Comparison of ENCODE assay signal across 10 cellular contexts in the genomic region with DNA sequence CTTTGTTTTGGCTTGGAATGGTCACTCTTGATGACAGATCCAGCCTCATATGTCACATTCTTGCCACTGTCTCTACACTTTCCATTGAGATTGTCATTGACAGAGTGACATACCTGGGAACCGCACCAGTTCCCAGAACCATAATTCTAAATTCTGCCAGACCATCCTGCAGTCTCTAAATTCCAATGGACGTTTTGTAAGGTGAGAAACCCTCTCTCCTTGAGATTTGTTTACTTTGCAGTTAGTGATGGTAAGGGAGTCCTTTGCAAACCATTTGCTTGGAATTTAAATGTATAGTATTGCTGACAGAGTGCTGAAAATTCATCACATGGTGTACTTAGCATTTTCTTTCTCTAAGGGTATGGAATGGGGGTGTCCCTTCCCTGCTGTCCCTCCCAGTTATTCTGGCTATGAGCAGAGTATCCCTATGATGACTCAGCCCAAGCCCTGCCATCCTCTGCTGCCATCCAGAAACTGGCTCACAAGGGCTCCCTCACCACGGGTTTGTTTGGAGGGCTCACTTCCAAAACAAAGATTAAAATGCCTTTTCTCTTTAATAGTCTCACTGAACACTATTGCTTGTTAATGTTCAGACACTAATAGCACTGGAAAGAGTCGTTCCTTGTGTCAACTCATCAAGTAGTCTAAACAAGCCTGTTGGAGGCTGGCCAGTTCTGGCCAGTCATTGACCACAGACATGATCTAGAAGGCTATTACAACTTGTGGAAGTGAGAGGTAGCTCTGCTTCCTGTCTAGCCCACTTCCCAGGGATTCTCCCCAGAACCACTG.
DNase-seq lines count a peak whose midpoint lies in the region; ATAC-seq, FAIRE-seq and TF ChIP-seq lines count a peak whose summit lies in the region.
"Had no signal": no experiment of that assay in that cellular context is flagged by ENCODE, and none has a peak within 500 bp of the region (broad histone marks: within the 10 kb centered on the region; RNA-seq: fewer than 3 reads in every experiment).

No MANE protein-coding gene starts in this region.

- no peaks in the 10 kb centered on the region for H3K9me3 ChIP-seq in A549
- H3K9me3 ChIP-seq in CD4-positive, alpha-beta memory T cell (ENCODE audit: control insufficient read depth in 1 of 2, low read length in 2 of 2), result no peaks in the 10 kb centered on the region

- peak; percentile 70 for FAIRE-seq in A549 (lab: Jason Lieb, UNC)

- peak; percentile 34 to 90 for DNase-seq in A549 (ENCODE audit: low read depth in 1 of 2, low spot score in 1 of 2)
- peak; percentile 58 for DNase-seq in HPDE6-E6E7 (ENCODE audit: extremely low spot score)
- peak; percentile 99 for DNase-seq in astrocyte of the spinal cord (ENCODE audit: low read depth, low spot score)
- peak; percentile 57 for DNase-seq in left lobe of liver (ENCODE audit: low spot score)
- DNase-seq in NCI-H1436 treated with DMSO at 0.1 percent for 48 hours (lab: John Stamatoyannopoulos, UW), result no peak
- DNase-seq in CD4-positive, alpha-beta memory T cell, result no peak
- no peak for DNase-seq in activated naive CD4-positive, alpha-beta T cell treated with anti-CD3 and anti-CD28 coated beads, Interleukin-2, amount 50 U/mL, for 16 hours
- DNase-seq: activated T-cell treated with anti-CD3 and anti-CD28 coated beads for 4 hours; CD4-positive, alpha-beta T cell had no signal

- 0 out of 5 replicates have a peak, but pooled peaks of 1 of the 2 experiments have one; percentile 19 for TF ChIP-seq RAD21 in A549 (conservative IDR thresholded peaks at IDR 0.05 in 1 of 2, IDR thresholded peaks at IDR 0.05 in 1 of 2)

- no peak overlapping the region for H3K4me3 ChIP-seq in A549
- H3K4me3 ChIP-seq in astrocyte of the spinal cord (ENCODE audit: low read depth, low read length), result no peak overlapping the region
- H3K4me3 ChIP-seq in CD4-positive, alpha-beta memory T cell (ENCODE audit: low read length in 2 of 2), result no peak overlapping the region

- H3K27ac Mint-ChIP-seq in CD4-positive, alpha-beta memory T cell, result no peak overlapping the region
- H3K27ac Mint-ChIP-seq: CD4-positive, alpha-beta T cell had no signal

- peak; percentile 59 to 63; a peak in 1 of 5 replicates for TF ChIP-seq EP300 in A549 (IDR thresholded peaks at IDR 0.05)

- POLR2A ChIA-PET in A549 (lab: Yijun Ruan, JAX), result interaction anchor here (1.1 kb wide), 1 partner anchor 46 kb away, joined by 6 read pairs; no protein-coding TSS in a partner anchor
- POLR2A ChIA-PET in CD4-positive, alpha-beta memory T cell (lab: Charles Lee; ENCODE audit: partially characterized antibody), result no interaction called here

- TF ChIP-seq CTCF in A549 (IDR thresholded peaks at IDR 0.05) (no peak), astrocyte of the spinal cord (IDR thresholded peaks at IDR 0.05; ENCODE audit: low read depth, low read length) (no peak)

- peaks cover 30% of the 10 kb centered on the region for H3K4me1 ChIP-seq in A549
- H3K4me1 ChIP-seq in CD4-positive, alpha-beta memory T cell (ENCODE audit: insufficient read depth, low read length), result no peaks in the 10 kb centered on the region

- H3K27ac ChIP-seq in A549, result peak overlapping the region; percentile 60 to 61; a peak in 5 of 6 replicates
- no peak overlapping the region for H3K27ac ChIP-seq in CD4-positive, alpha-beta memory T cell (ENCODE audit: low read depth, low read length)

- H3K9me3 Mint-ChIP-seq in CD4-positive, alpha-beta memory T cell, result peaks cover 0 to 8% (median 0%) of the 10 kb centered on the region in 8 donors
- H3K9me3 Mint-ChIP-seq: CD4-positive, alpha-beta T cell had no signal

- intact Hi-C loops in CD4-positive, alpha-beta memory T cell (cut with micrococcal nuclease), result no loop called here

- in situ Hi-C loops in astrocyte of the spinal cord (cut with HindIII; ENCODE audit: low sequenced_read_pairs), result no loop called here

- no peaks in the 10 kb centered on the region for H3K27me3 Mint-ChIP-seq in CD4-positive, alpha-beta memory T cell
- H3K27me3 Mint-ChIP-seq: CD4-positive, alpha-beta T cell had no signal

- ATAC-seq in A549 (peak; percentile 93 to 95), left lobe of liver (peak; percentile 82), HG02623 (IDR thresholded peaks at IDR 0.05; ENCODE audit: unreplicated experiment) (no peak)

- CTCF ChIA-PET in A549 (lab: Yijun Ruan, JAX), result interaction anchor here (0.9 to 2.1 kb wide), 2 partner anchors 36 to 93 kb away, joined by 3 to 10 read pairs; no protein-coding TSS in a partner anchor
- CTCF ChIA-PET in CD4-positive, alpha-beta memory T cell (lab: Charles Lee; ENCODE audit: partially characterized antibody), result no interaction called here

- no peak for TF ChIP-seq POLR2A in A549 (IDR thresholded peaks at IDR 0.05; ENCODE audit: low read length)

- H3K4me2 ChIP-seq in A549, result peak overlapping the region; percentile 59

- WGBS in A549 (ENCODE audit: missing lambda C conversion rate), result 14% methylated on average over 4 of the region's 4 CpGs

- H3K4me3 Mint-ChIP-seq in CD4-positive, alpha-beta memory T cell, result no peak overlapping the region
- H3K4me3 Mint-ChIP-seq: CD4-positive, alpha-beta T cell had no signal

- H3K4me1 Mint-ChIP-seq in CD4-positive, alpha-beta memory T cell, result no peaks in the 10 kb centered on the region

- no peaks in the 10 kb centered on the region for H3K36me3 ChIP-seq in CD4-positive, alpha-beta memory T cell (ENCODE audit: insufficient read depth, low read length)

- H3K36me3 Mint-ChIP-seq in CD4-positive, alpha-beta memory T cell, result no peaks in the 10 kb centered on the region

- H3K27me3 ChIP-seq in CD4-positive, alpha-beta memory T cell (ENCODE audit: insufficient read depth, low read length), result no peaks in the 10 kb centered on the region

TF ChIP-seq in A549, 52 proteins besides CTCF, POLR2A, EP300 and RAD21:
- TF ChIP-seq, protein P1, sequence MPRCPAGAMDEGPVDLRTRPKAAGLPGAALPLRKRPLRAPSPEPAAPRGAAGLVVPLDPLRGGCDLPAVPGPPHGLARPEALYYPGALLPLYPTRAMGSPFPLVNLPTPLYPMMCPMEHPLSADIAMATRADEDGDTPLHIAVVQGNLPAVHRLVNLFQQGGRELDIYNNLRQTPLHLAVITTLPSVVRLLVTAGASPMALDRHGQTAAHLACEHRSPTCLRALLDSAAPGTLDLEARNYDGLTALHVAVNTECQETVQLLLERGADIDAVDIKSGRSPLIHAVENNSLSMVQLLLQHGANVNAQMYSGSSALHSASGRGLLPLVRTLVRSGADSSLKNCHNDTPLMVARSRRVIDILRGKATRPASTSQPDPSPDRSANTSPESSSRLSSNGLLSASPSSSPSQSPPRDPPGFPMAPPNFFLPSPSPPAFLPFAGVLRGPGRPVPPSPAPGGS (IDR thresholded peaks at IDR 0.05), result peak; percentile 77; the same call in 1 of the 3 replicates
- peak in 1 of 2 experiments; percentile 47; a peak in 1 of 4 replicates for TF ChIP-seq CEBPB (IDR thresholded peaks at IDR 0.05)
- TF ChIP-seq GATA3 (IDR thresholded peaks at IDR 0.05; ENCODE audit: borderline replicate concordance), result peak; percentile 85
- peak; percentile 51 to 58; a peak in 3 of 5 replicates for TF ChIP-seq JUN (IDR thresholded peaks at IDR 0.05)
- TF ChIP-seq, protein P2, sequence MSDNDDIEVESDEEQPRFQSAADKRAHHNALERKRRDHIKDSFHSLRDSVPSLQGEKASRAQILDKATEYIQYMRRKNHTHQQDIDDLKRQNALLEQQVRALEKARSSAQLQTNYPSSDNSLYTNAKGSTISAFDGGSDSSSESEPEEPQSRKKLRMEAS (IDR thresholded peaks at IDR 0.05), result peak; percentile 59
- TF ChIP-seq HOXB13 (CRISPR knock-in tag; IDR thresholded peaks at IDR 0.05; ENCODE audit: low read depth), result no peak
- peak; percentile 89 for TF ChIP-seq JUNB (IDR thresholded peaks at IDR 0.05)
- no peak for TF ChIP-seq ZSCAN20 (CRISPR knock-in tag; IDR thresholded peaks at IDR 0.05)
- TF ChIP-seq FOXS1 (CRISPR knock-in tag; IDR thresholded peaks at IDR 0.05), result peak; percentile 84; the same call in 1 of the 2 replicates
- peak; percentile 42 for TF ChIP-seq FOSL2 (IDR thresholded peaks at IDR 0.05)
- TF ChIP-seq FOSL2 (CRISPR knock-in tag; IDR thresholded peaks at IDR 0.05), result peak; percentile 78
- peak; percentile 45 for TF ChIP-seq MAFK (IDR thresholded peaks at IDR 0.05; ENCODE audit: partially characterized antibody)
- no peak; the same call in 1 of the 3 replicates for TF ChIP-seq SMC3 (IDR thresholded peaks at IDR 0.05)

Comparison
In these comparisons a context has a peak if more than half of its experiments do, and no peak if none do; other contexts are left out.
1. DNase-seq: peak in A549 (2 of 2), HPDE6-E6E7 (single experiment), astrocyte of the spinal cord (single experiment) and left lobe of liver (single experiment); none in NCI-H1436 treated with DMSO at 0.1 percent for 48 hours (single experiment), CD4-positive, alpha-beta memory T cell (0 of 5) and activated naive CD4-positive, alpha-beta T cell treated with anti-CD3 and anti-CD28 coated beads, Interleukin-2, amount 50 U/mL, for 16 hours (single experiment).